22 cellular contexts compared by ENCODE assay signal in the genomic region with DNA sequence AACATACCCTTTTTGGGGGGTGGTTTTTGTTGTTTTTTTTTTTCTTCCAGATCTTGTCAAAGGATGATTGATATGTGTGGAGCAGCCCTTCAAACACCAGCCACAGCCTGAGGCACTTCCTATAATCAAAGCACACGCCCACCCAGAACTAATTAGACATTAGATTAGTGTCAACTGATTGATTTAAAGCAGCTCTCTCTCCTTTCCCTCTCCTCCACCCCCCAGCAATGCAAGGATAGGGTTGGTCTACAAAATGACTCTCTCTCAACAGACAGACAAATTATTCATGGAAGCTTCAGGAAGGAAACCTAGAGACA.
DNase-seq lines count a peak whose midpoint lies in the region; ATAC-seq and TF ChIP-seq lines count a peak whose summit lies in the region.
"Had no signal": no experiment of that assay in that cellular context is flagged by ENCODE, and none has a peak within 500 bp of the region (broad histone marks: within the 10 kb centered on the region; RNA-seq: fewer than 3 reads in every experiment).

No MANE protein-coding gene starts in this region.

- H3K4me2 ChIP-seq in HCT116 (ENCODE audit: low read length): no peak overlapping the region

- no peak for ATAC-seq in HCT116
- no peak for ATAC-seq in HG03139 (IDR thresholded peaks at IDR 0.05; ENCODE audit: unreplicated experiment)
- ATAC-seq: esophagus mucosa had no signal

- no peaks in the 10 kb centered on the region for H3K79me2 ChIP-seq in HCT116 (ENCODE audit: insufficient read depth, low read length)

- H3K9ac ChIP-seq in HCT116 (ENCODE audit: low read length): no peak overlapping the region

- no TSS peak for BruUV-seq in HCT116 (replicated peaks; lab: Mats Ljungman, UMichigan)

- RAD21 ChIA-PET in HCT116 (lab: Charles Lee; ENCODE audit: low non-redundant PET in 1 of 2, low total read pairs in 2 of 2, uncharacterized antibody in 2 of 2, unreplicated experiment in 2 of 2): no interaction called here

- intact Hi-C loops in HCT116 (cut with micrococcal nuclease): no loop called here

- peak; percentile 1 for DNase-seq in COLO829 (ENCODE audit: low spot score)
- no peak for DNase-seq in HCT116 (ENCODE audit: low read depth, low spot score)
- peak; percentile 46 for DNase-seq in NCI-H446 treated with DMSO at 0.1 percent for 48 hours (lab: John Stamatoyannopoulos, UW)
- DNase-seq in foreskin melanocyte: peak; percentile 17
- DNase-seq in activated CD4-positive, alpha-beta T cell treated with anti-CD3 and anti-CD28 coated beads, Interleukin-2, amount 50 U/mL, for 1 hour: no peak
- DNase-seq in NCI-H128 (lab: John Stamatoyannopoulos, UW; ENCODE audit: unreplicated experiment): no peak
- DNase-seq in DMS114 treated with DMSO at 0.1 percent for 48 hours (lab: John Stamatoyannopoulos, UW; ENCODE audit: unreplicated experiment): no peak
- DNase-seq: activated CD4-positive, alpha-beta T cell treated with anti-CD3 and anti-CD28 coated beads for 48 hours; activated gamma-delta T cell; activated naive CD8-positive, alpha-beta T cell treated with anti-CD3 and anti-CD28 coated beads, Interleukin-2, amount 10 ng/mL, durations not matched to agents 7 days and 5 days; activated T-cell treated with anti-CD3 and anti-CD28 coated beads, Interleukin-2, amount 50 U/mL, for 24 hours; central memory CD4-positive, alpha-beta T cell; foreskin fibroblast; Kasumi-1; mammary epithelial cell; NCI-H526; stimulated activated naive CD4-positive, alpha-beta T cell had no signal

- H3K27ac ChIP-seq in HCT116 (ENCODE audit: low read depth, low read length): no peak overlapping the region
- H3K27ac ChIP-seq: C4-2B, neutrophil, vagina had no signal

- no peak for TF ChIP-seq CTCF in HCT116 (IDR thresholded peaks at IDR 0.05 in 2 of 3, conservative IDR thresholded peaks at IDR 0.05 in 1 of 3; ENCODE audit: borderline replicate concordance in 1 of 3, insufficient read depth in 1 of 3, low read depth in 2 of 3, low read length in 2 of 3)

- H3K4me3 ChIP-seq in HCT116 (replicated peaks in 1 of 2; ENCODE audit: low read depth in 1 of 2, low read length in 2 of 2): no peak overlapping the region
- H3K4me3 ChIP-seq: vagina had no signal

- H3K4me1 ChIP-seq in HCT116 (ENCODE audit: control insufficient read depth in 1 of 2, insufficient read depth in 2 of 2, low read length in 2 of 2): peaks cover 3 to 4% of the 10 kb centered on the region in 2 experiments; a peak in 2 of 4 replicates
- H3K4me1 ChIP-seq: vagina had no signal

- CTCF ChIA-PET in HCT116 (lab: Charles Lee): no interaction called here

- H3K36me3 ChIP-seq in HCT116 (ENCODE audit: control insufficient read depth in 1 of 2, insufficient read depth in 2 of 2, low read length in 2 of 2): no peaks in the 10 kb centered on the region
- H3K36me3 ChIP-seq: neutrophil, vagina had no signal

- no peak overlapping the region for H2AFZ ChIP-seq in HCT116 (ENCODE audit: low read depth, low read length, poor library complexity, severe bottlenecking)

- no peaks in the 10 kb centered on the region for H4K20me1 ChIP-seq in HCT116 (ENCODE audit: insufficient read depth)

- H3K9me2 ChIP-seq in HCT116 (ENCODE audit: insufficient read depth): no peaks in the 10 kb centered on the region

- H3K27me3 ChIP-seq in HCT116 (ENCODE audit: insufficient read depth, low read length): no peaks in the 10 kb centered on the region
- H3K27me3 ChIP-seq: neutrophil, vagina had no signal

- TF ChIP-seq POLR2A in HCT116 (IDR thresholded peaks at IDR 0.05; ENCODE audit: borderline replicate concordance, extremely low read depth, insufficient read depth, insufficient read length): no peak

- no peaks in the 10 kb centered on the region for H3K9me3 ChIP-seq in HCT116 (ENCODE audit: control insufficient read depth in 1 of 2, insufficient read depth in 1 of 2, low read depth in 1 of 2, low read length in 2 of 2)
- H3K9me3 ChIP-seq: neutrophil, vagina had no signal

- POLR2A ChIA-PET in HCT116 (lab: Charles Lee): no interaction called here

- no peak for TF ChIP-seq RAD21 in HCT116 (IDR thresholded peaks at IDR 0.05; ENCODE audit: low read depth)

TF ChIP-seq in HCT116, 20 proteins besides CTCF, POLR2A, EP300 and RAD21:
- TF ChIP-seq TCF7L2 (IDR thresholded peaks at IDR 0.05; ENCODE audit: borderline replicate concordance, extremely low read depth, insufficient read depth, insufficient read length): peak; percentile 44
- no peak for TF ChIP-seq EGR1 (IDR thresholded peaks at IDR 0.05; ENCODE audit: low read depth)

Comparison
In these comparisons a context has a peak if more than half of its experiments do, and no peak if none do; other contexts are left out.
1. DNase-seq: peak in COLO829 (single experiment), NCI-H446 treated with DMSO at 0.1 percent for 48 hours (single experiment) and foreskin melanocyte (single experiment); none in HCT116 (single experiment), activated CD4-positive, alpha-beta T cell treated with anti-CD3 and anti-CD28 coated beads, Interleukin-2, amount 50 U/mL, for 1 hour (single experiment), NCI-H128 (single experiment) and DMS114 treated with DMSO at 0.1 percent for 48 hours (single experiment).